In genomic region chr9:112527959-112528358, GRCh38 we compare ENCODE assay signal across 25 cellular contexts.
"Had no signal": no experiment of that assay in that cellular context is flagged by ENCODE, and none has a peak within 500 bp of the region (broad histone marks: within the 10 kb centered on the region; RNA-seq: fewer than 3 reads in every experiment).

No MANE protein-coding gene starts in this region.

- FAIRE-seq: bronchial epithelial cell had no signal

- DNase-seq: activated CD4-positive, alpha-beta memory T cell treated with anti-CD3 and anti-CD28 coated beads, Interleukin-2, amount 10 ng/mL, durations not matched to agents 7 days and 5 days; activated CD4-positive, alpha-beta T cell treated with anti-CD3 and anti-CD28 coated beads for 36 hours; activated CD4-positive, alpha-beta T cell treated with anti-CD3 and anti-CD28 coated beads, Interleukin-2, amount 50 U/mL, for 1 hour; activated naive CD4-positive, alpha-beta T cell treated with anti-CD3 and anti-CD28 coated beads, Interleukin-2, amount 50 U/mL, for 16 hours; activated naive CD8-positive, alpha-beta T cell treated with anti-CD3 and anti-CD28 coated beads, Interleukin-2, amount 50 U/mL, for 24 hours; amniotic stem cell; body of pancreas; central memory CD4-positive, alpha-beta T cell; KBM-7; NCI-H1092; NCI-H1417 treated with DMSO at 0.1 percent for 48 hours; NCI-H1694; NCI-H2029; NCI-H2107; NCI-H345; NCI-H510A; NCI-H526 treated with DMSO at 0.1 percent for 48 hours; NCI-H82; RPMI8226; T-cell had no signal

- H3K4me3 ChIP-seq: ascending aorta, body of pancreas, SK-N-MC had no signal

- H3K27me3 ChIP-seq: ascending aorta, body of pancreas had no signal

- H3K4me1 ChIP-seq: ascending aorta had no signal

- ATAC-seq: activated CD4-positive, alpha-beta T cell treated with anti-CD3 and anti-CD28 coated beads for 36 hours; activated naive CD8-positive, alpha-beta T cell treated with anti-CD3 and anti-CD28 coated beads, Interleukin-2, amount 50 U/mL, for 24 hours; body of pancreas; Right ventricle myocardium inferior; T-cell had no signal

- H3K27ac ChIP-seq: ascending aorta, body of pancreas, SK-N-MC, VCaP had no signal

- H3K36me3 ChIP-seq: ascending aorta had no signal

- H3K9me3 ChIP-seq: ascending aorta, body of pancreas had no signal
